In the genomic region with DNA sequence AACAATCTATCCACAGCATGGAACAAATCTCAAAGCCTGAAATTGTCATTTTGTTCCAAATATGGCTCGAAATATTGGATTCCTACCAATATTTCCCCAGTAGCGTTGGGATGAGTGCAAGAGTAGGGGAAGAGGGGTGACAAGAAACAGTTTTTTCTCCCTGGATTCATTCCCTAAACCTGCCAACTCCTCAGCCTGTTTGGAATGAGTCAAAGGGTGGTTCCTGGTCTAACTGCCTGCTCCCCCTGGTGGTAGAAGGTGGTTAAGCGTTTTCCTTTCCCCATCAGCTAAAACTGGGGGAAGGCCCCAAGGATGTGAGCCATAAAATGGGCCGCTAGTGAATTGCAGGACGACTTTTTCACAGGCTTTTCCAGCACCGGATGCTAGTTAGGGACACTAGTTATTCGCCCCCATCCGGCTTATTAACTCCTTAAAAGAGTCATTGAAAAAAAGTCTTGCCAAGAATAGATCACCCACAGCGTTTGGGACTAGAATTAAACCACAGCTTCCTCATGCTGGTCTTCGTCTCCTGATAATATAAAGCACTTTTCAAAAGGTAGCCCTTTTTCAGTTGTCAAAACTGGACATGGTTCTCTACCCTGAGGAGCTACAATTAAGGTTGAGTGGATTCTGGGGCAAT, we compare ENCODE assay signal across 8 cellular contexts.
DNase-seq lines count a peak whose midpoint lies in the region; ATAC-seq and TF ChIP-seq lines count a peak whose summit lies in the region.

No MANE protein-coding gene starts in this region.

- CTCF ChIA-PET in AG04450 (lab: Charles Lee) = interaction anchor here (0.6 to 6.2 kb wide), 9 partner anchors 10 to 1024 kb away, joined by 3 to 53 read pairs (median 4); no protein-coding TSS in a partner anchor

- H3K27me3 Mint-ChIP-seq in activated T-helper 2 cell treated with anti-CD3 and anti-CD28 coated beads, Interferon-gamma antibody, Interleukin-2, Interleukin-4, amounts not matched to agents 10 μg/mL and 5 μg/mL and 100 μg/mL, durations not matched to agents 14 hours and 24 hours and 36 hours (ENCODE audit: low read depth) = peaks cover 4% of the 10 kb centered on the region

- H3K4me1 ChIP-seq in psoas muscle = no peaks in the 10 kb centered on the region

- intact Hi-C loops in activated T-helper 2 cell treated with anti-CD3 and anti-CD28 coated beads, Interferon-gamma antibody, Interleukin-2, Interleukin-4, amounts not matched to agents 10 μg/mL and 5 μg/mL and 100 μg/mL, durations not matched to agents 14 hours and 24 hours and 36 hours (cut with micrococcal nuclease) = loop anchor here (1.0 to 2.0 kb wide), 2 partner anchors 31 to 181 kb away; no protein-coding TSS in a partner anchor
- intact Hi-C loops in psoas muscle (cut with DNase I) = loop anchor here in 1 of 2 donors (2.0 kb wide), 1 partner anchor 181 kb away; no protein-coding TSS in a partner anchor

- no peak overlapping the region for H3K4me3 Mint-ChIP-seq in activated T-helper 2 cell treated with anti-CD3 and anti-CD28 coated beads, Interferon-gamma antibody, Interleukin-2, Interleukin-4, amounts not matched to agents 10 μg/mL and 5 μg/mL and 100 μg/mL, durations not matched to agents 14 hours and 24 hours and 36 hours (ENCODE audit: low read depth)

- H3K9me3 ChIP-seq in AG04450 (ENCODE audit: control insufficient read depth, insufficient read depth, low read length) = no peaks in the 10 kb centered on the region
- no peaks in the 10 kb centered on the region for H3K9me3 ChIP-seq in psoas muscle

- no peaks in the 10 kb centered on the region for H3K36me3 ChIP-seq in psoas muscle (ENCODE audit: insufficient read depth in 1 of 2, low read depth in 1 of 2)

- 24 to 32% (median 32%) methylated on average over 10 of the region's 10 CpGs for WGBS in psoas muscle, 3 donors

- H3K27me3 ChIP-seq in AG04450 (ENCODE audit: control insufficient read depth, insufficient read depth, low read length) (peaks cover 2% of the 10 kb centered on the region), HL-60 (ENCODE audit: insufficient read depth, poor library complexity, severe bottlenecking) (no peaks in the 10 kb centered on the region), psoas muscle (ENCODE audit: insufficient read depth in 3 of 3, low read length in 2 of 3) (no peaks in the 10 kb centered on the region)

- no peak overlapping the region for H3K27ac Mint-ChIP-seq in activated T-helper 2 cell treated with anti-CD3 and anti-CD28 coated beads, Interferon-gamma antibody, Interleukin-2, Interleukin-4, amounts not matched to agents 10 μg/mL and 5 μg/mL and 100 μg/mL, durations not matched to agents 14 hours and 24 hours and 36 hours

- no peaks in the 10 kb centered on the region for H3K4me1 Mint-ChIP-seq in activated T-helper 2 cell treated with anti-CD3 and anti-CD28 coated beads, Interferon-gamma antibody, Interleukin-2, Interleukin-4, amounts not matched to agents 10 μg/mL and 5 μg/mL and 100 μg/mL, durations not matched to agents 14 hours and 24 hours and 36 hours (ENCODE audit: low read depth)

- H3K4me3 ChIP-seq in AG04450 (ENCODE audit: low read depth, low read length) (no peak overlapping the region), HL-60 (replicated peaks; ENCODE audit: insufficient read depth, low read length) (no peak overlapping the region), psoas muscle (no peak overlapping the region)

- ATAC-seq in GM18498 (IDR thresholded peaks at IDR 0.05; ENCODE audit: unreplicated experiment) = peak; percentile 59
- peak in 2 of 4 donors; percentile 55 to 61 for ATAC-seq in psoas muscle

- peak; percentile 89 for TF ChIP-seq CTCF in AG04450 (IDR thresholded peaks at IDR 0.05; ENCODE audit: low read depth, low read length)
- peak; percentile 95 for TF ChIP-seq CTCF in HL-60 (IDR thresholded peaks at IDR 0.05; ENCODE audit: insufficient read depth, low read length)
- peak; percentile 63 for TF ChIP-seq CTCF in psoas muscle (IDR thresholded peaks at IDR 0.05)

- H3K9me3 Mint-ChIP-seq in activated T-helper 2 cell treated with anti-CD3 and anti-CD28 coated beads, Interferon-gamma antibody, Interleukin-2, Interleukin-4, amounts not matched to agents 10 μg/mL and 5 μg/mL and 100 μg/mL, durations not matched to agents 14 hours and 24 hours and 36 hours = no peaks in the 10 kb centered on the region

- DNase-seq in AG04450 (ENCODE audit: low read depth, low spot score) (peak; percentile 7), HL-60 (ENCODE audit: low read depth in 1 of 2, low spot score in 1 of 2) (peak; percentile 16 to 57), RKO (ENCODE audit: low spot score) (peak; percentile 77), glomerular endothelial cell (ENCODE audit: extremely low read depth, low read depth, low spot score) (peak; percentile 29), psoas muscle (no peak), NCI-H146 (lab: John Stamatoyannopoulos, UW) (no peak)
- DNase-seq in activated T-helper 2 cell treated with anti-CD3 and anti-CD28 coated beads, Interferon-gamma antibody, Interleukin-2, Interleukin-4, amounts not matched to agents 10 μg/mL and 5 μg/mL and 100 μg/mL, durations not matched to agents 14 hours and 24 hours and 36 hours (ENCODE audit: low spot score) = peak; percentile 26

- no peak overlapping the region for H3K27ac ChIP-seq in AG04450 (ENCODE audit: low read depth, low read length)
- no peak overlapping the region for H3K27ac ChIP-seq in HL-60 (replicated peaks)
- no peak overlapping the region for H3K27ac ChIP-seq in psoas muscle

- POLR2A ChIA-PET in AG04450 (lab: Yijun Ruan, JAX) = no interaction called here

- H3K36me3 Mint-ChIP-seq in activated T-helper 2 cell treated with anti-CD3 and anti-CD28 coated beads, Interferon-gamma antibody, Interleukin-2, Interleukin-4, amounts not matched to agents 10 μg/mL and 5 μg/mL and 100 μg/mL, durations not matched to agents 14 hours and 24 hours and 36 hours (ENCODE audit: low read depth) = no peaks in the 10 kb centered on the region

Comparison
In these comparisons a context has a peak if more than half of its experiments do, and no peak if none do; other contexts are left out.
1. DNase-seq: peak in AG04450 (single experiment), HL-60 (2 of 2), RKO (single experiment), activated T-helper 2 cell treated with anti-CD3 and anti-CD28 coated beads, Interferon-gamma antibody, Interleukin-2, Interleukin-4, amounts not matched to agents 10 μg/mL and 5 μg/mL and 100 μg/mL, durations not matched to agents 14 hours and 24 hours and 36 hours (single experiment) and glomerular endothelial cell (single experiment); none in psoas muscle (0 of 2) and NCI-H146 (single experiment).
2. Peak in every context shown above with its lines, with median percentiles within 50 percentile points of each other: CTCF ChIP-seq.